8 cellular contexts compared by ENCODE assay signal in genomic region chr17:8188408-8188839, GRCh38. TPM values are rescaled to one million over a fixed set of nuclear protein-coding genes. Genes with fewer than 3 reads are reported as not detected.
DNase-seq lines count a peak whose midpoint lies in the region; ATAC-seq, FAIRE-seq and TF ChIP-seq lines count a peak whose summit lies in the region.

No MANE protein-coding gene starts in this region.

- DNase-seq in Right ventricle myocardium superior (peak; percentile 42), cardiac septum (ENCODE audit: low spot score) (no peak), HepG2 (ENCODE audit: low spot score) (no peak), upper lobe of right lung (peak; percentile 65), NCI-H1694 treated with DMSO at 0.1 percent for 48 hours (lab: John Stamatoyannopoulos, UW) (no peak), AG08396 (ENCODE audit: low spot score) (no peak)
- DNase-seq in stimulated activated CD4-positive, alpha-beta T cell treated with anti-CD3 and anti-CD28 coated beads, Interleukin-4, amount 100 ng/mL, for 4 hours = no peak

- TF ChIP-seq RAD21 in HepG2 (CRISPR knock-in tag; IDR thresholded peaks at IDR 0.05) = no peak

- no TSS peak for BruUV-seq in HepG2 (replicated peaks; lab: Mats Ljungman, UMichigan)

- no peaks in the 10 kb centered on the region for H3K9me3 ChIP-seq in HepG2 (ENCODE audit: low read length)
- H3K9me3 ChIP-seq in upper lobe of right lung = no peaks in the 10 kb centered on the region

- no peak overlapping the region for H2AFZ ChIP-seq in HepG2 (ENCODE audit: low read length)

- no peak for ATAC-seq in Right ventricle myocardium superior (ENCODE audit: poor library complexity)
- no peak for ATAC-seq in HepG2
- ATAC-seq in upper lobe of right lung = no peak

- H3K27me3 ChIP-seq in HepG2 (ENCODE audit: control insufficient read depth in 1 of 2, insufficient read depth in 2 of 2, low read length in 2 of 2) (no peaks in the 10 kb centered on the region; a peak in 1 of 5 replicates), upper lobe of right lung (no peaks in the 10 kb centered on the region)

- no peak for TF ChIP-seq POLR2A in HepG2 (IDR thresholded peaks at IDR 0.05; ENCODE audit: insufficient read depth in 1 of 2, low read depth in 2 of 2, low read length in 2 of 2)

- intact Hi-C loops in Right ventricle myocardium superior (cut with DNase I) (no loop called here), cardiac septum (cut with DNase I) (loop anchor here (5.0 kb wide), 1 partner anchor 51 kb away; no protein-coding TSS in a partner anchor), HepG2 (cut with micrococcal nuclease; ENCODE audit: unreplicated experiment) (loop anchor here (5.0 kb wide), 1 partner anchor 51 kb away; no protein-coding TSS in a partner anchor), upper lobe of right lung (cut with DNase I) (loop anchor here (5.0 kb wide), 1 partner anchor 66 kb away; the partner anchor contains the start of gene HES7)

- FAIRE-seq in HepG2 (lab: Jason Lieb, UNC) = no peak

- in situ Hi-C loops in HepG2 (cut with HindIII; ENCODE audit: extremely low pct_ligation_motif_present, low pct_unique_long_range_greater_than_20kb) = loop anchor here (5.0 to 10.0 kb wide), 2 partner anchors 34 to 64 kb away; partner anchors contain the start of gene HES7

- H3K27ac ChIP-seq in angular gyrus (ENCODE audit: low read depth, low read length) (peak overlapping the region; percentile 96), HepG2 (ENCODE audit: extremely low read length, insufficient read depth, low read length) (peak overlapping the region; percentile 64), upper lobe of right lung (peak overlapping the region; percentile 94)

- TF ChIP-seq CTCF in HepG2 (CRISPR knock-in tag; IDR thresholded peaks at IDR 0.05) (no peak), upper lobe of right lung (IDR thresholded peaks at IDR 0.05) (no peak)

- peak overlapping the region; percentile 79 for H3K9ac ChIP-seq in HepG2 (ENCODE audit: insufficient read depth, low read depth, low read length)

- POLR2A ChIA-PET in HepG2 (lab: Yijun Ruan, JAX) = interaction anchor here (0.6 to 9.9 kb wide), 9 partner anchors 13 to 247 kb away, joined by 3 to 160 read pairs (median 18); partner anchors contain the start of genes AURKB, CTC1, NDEL1 and PFAS

- H3K4me2 ChIP-seq in HepG2 (ENCODE audit: low read depth, low read length) = peak overlapping the region; percentile 98

- H3K36me3 ChIP-seq in HepG2 (replicated peaks in 1 of 2; ENCODE audit: control insufficient read depth in 1 of 2, insufficient read depth in 2 of 2, low read length in 2 of 2) (no peaks in the 10 kb centered on the region), upper lobe of right lung (no peaks in the 10 kb centered on the region)

- H3K4me1 ChIP-seq in HepG2 (ENCODE audit: insufficient read depth, low read length) (peaks cover 44% of the 10 kb centered on the region), upper lobe of right lung (peaks cover 39% of the 10 kb centered on the region)

- CTCF ChIA-PET in HepG2 (lab: Yijun Ruan, JAX; ENCODE audit: low intra/inter-chr PET ratio, low total read pairs) = no interaction called here

- H4K20me1 ChIP-seq in HepG2 (ENCODE audit: insufficient read depth, low read length) = peaks cover 6% of the 10 kb centered on the region

- TF ChIP-seq EP300 in HepG2 (IDR thresholded peaks at IDR 0.05; ENCODE audit: low read depth in 2 of 2, low read length in 2 of 2) = no peak
- no peak for TF ChIP-seq EP300 in HepG2 (CRISPR knock-in tag; IDR thresholded peaks at IDR 0.05; ENCODE audit: borderline replicate concordance)

- WGBS in HepG2 (ENCODE audit: low lambda C conversion rate) = 0% methylated on average over 4 of the region's 9 CpGs

- peaks cover 8% of the 10 kb centered on the region for H3K79me2 ChIP-seq in HepG2 (ENCODE audit: insufficient read depth, low read length)

- H3K4me3 ChIP-seq in HepG2 (replicated peaks in 1 of 3; ENCODE audit: insufficient read depth in 1 of 3, low read depth in 2 of 3, low read length in 3 of 3) (peak overlapping the region; percentile 74 to 92 (median 77)), upper lobe of right lung (peak overlapping the region; percentile 75)

RNA-seq across cellular contexts. Expression of gene BORCS6, which starts 1.6 kb away (rescaled TPM):
- total RNA-seq in Right ventricle myocardium superior = 8.5 TPM
- 6.8 TPM for total RNA-seq in cardiac septum
- 5.1 and 5.3 TPM in 2 replicates for total RNA-seq in HepG2 (2016; rRNA removed; fragmentation: Illumina TruSeq; extraction: Trizol)
- 1.3 and 1.4 TPM in 2 replicates for total RNA-seq in HepG2 (2016; cell fraction: cytosol; rRNA removed; fragmentation: Illumina TruSeq; extraction: Trizol; ENCODE audit: low read depth)
- 4.3 and 5.3 TPM in 2 replicates for total RNA-seq in HepG2 (2016; cell fraction: insoluble cytoplasmic fraction; rRNA removed; fragmentation: Illumina TruSeq; extraction: Trizol)
- 3.0 and 3.2 TPM in 2 replicates for total RNA-seq in HepG2 (2016; cell fraction: membrane; rRNA removed; fragmentation: Illumina TruSeq; extraction: Trizol)
- total RNA-seq in HepG2 (2016; cell fraction: nucleus; rRNA removed; fragmentation: Illumina TruSeq; extraction: Trizol) = 2.1 and 2.4 TPM in 2 replicates
- polyA plus RNA-seq in HepG2 (2011; rRNA removed) = 2.0 and 3.2 TPM in 2 replicates
- 3.3 and 3.8 TPM in 2 replicates for polyA plus RNA-seq in HepG2 (2011; cell fraction: cytosol; rRNA removed)
- 1.8 and 2.1 TPM in 2 replicates for polyA plus RNA-seq in HepG2 (2011; cell fraction: nucleus; rRNA removed)
- 2.9 and 3.6 TPM in 2 replicates for polyA plus RNA-seq in HepG2 (2012)
- 1.1 TPM in 2 replicates for polyA plus RNA-seq in HepG2 (2016; cell fraction: cytosol; fragmentation: Illumina TruSeq; extraction: Trizol; ENCODE audit: low read depth)
- polyA plus RNA-seq in HepG2 (2016; cell fraction: insoluble cytoplasmic fraction; fragmentation: Illumina TruSeq; extraction: Trizol; ENCODE audit: low read depth) = 4.1 and 5.6 TPM in 2 replicates
- polyA plus RNA-seq in HepG2 (2016; cell fraction: membrane; fragmentation: Illumina TruSeq; extraction: Trizol; ENCODE audit: low read depth) = 1.5 and 1.8 TPM in 2 replicates
- 2.6 and 2.8 TPM in 2 replicates for polyA plus RNA-seq in HepG2 (2016; cell fraction: nucleus; fragmentation: Illumina TruSeq; extraction: Trizol; ENCODE audit: insufficient read depth, low read depth)
- polyA minus RNA-seq in HepG2 (2011; rRNA and poly(A)+ RNA removed; ENCODE audit: low replicate concordance) = 6.1 and 8.3 TPM in 2 replicates
- 2.1 and 3.3 TPM in 2 replicates for polyA minus RNA-seq in HepG2 (2011; cell fraction: cytosol; rRNA and poly(A)+ RNA removed)
- 1.2 and 1.9 TPM in 2 replicates for polyA minus RNA-seq in HepG2 (2011; cell fraction: nucleus; rRNA and poly(A)+ RNA removed)
- 7.8 TPM for total RNA-seq in upper lobe of right lung

RNA-seq across cellular contexts. Expression of gene TMEM107, which starts 12.2 kb away (rescaled TPM):
- 7.1 TPM for total RNA-seq in Right ventricle myocardium superior
- 8.7 TPM for total RNA-seq in cardiac septum
- total RNA-seq in HepG2 (2016; rRNA removed; fragmentation: Illumina TruSeq; extraction: Trizol) = 3.8 and 15.3 TPM in 2 replicates
- 138 and 159 TPM in 2 replicates for total RNA-seq in HepG2 (2016; cell fraction: cytosol; rRNA removed; fragmentation: Illumina TruSeq; extraction: Trizol; ENCODE audit: low read depth)
- total RNA-seq in HepG2 (2016; cell fraction: insoluble cytoplasmic fraction; rRNA removed; fragmentation: Illumina TruSeq; extraction: Trizol) = 4.0 and 13.1 TPM in 2 replicates
- 25.0 and 29.6 TPM in 2 replicates for total RNA-seq in HepG2 (2016; cell fraction: membrane; rRNA removed; fragmentation: Illumina TruSeq; extraction: Trizol)
- 18.7 and 21.8 TPM in 2 replicates for total RNA-seq in HepG2 (2016; cell fraction: nucleus; rRNA removed; fragmentation: Illumina TruSeq; extraction: Trizol)
- polyA plus RNA-seq in HepG2 (2011; rRNA removed) = 4.5 and 7.2 TPM in 2 replicates
- 5.0 and 5.5 TPM in 2 replicates for polyA plus RNA-seq in HepG2 (2011; cell fraction: cytosol; rRNA removed)
- polyA plus RNA-seq in HepG2 (2011; cell fraction: nucleus; rRNA removed) = 3.9 and 4.3 TPM in 2 replicates
- polyA plus RNA-seq in HepG2 (2012) = 2.6 and 3.6 TPM in 2 replicates
- polyA plus RNA-seq in HepG2 (2016; cell fraction: cytosol; fragmentation: Illumina TruSeq; extraction: Trizol; ENCODE audit: low read depth) = 2.4 and 3.4 TPM in 2 replicates
- 3.4 and 3.5 TPM in 2 replicates for polyA plus RNA-seq in HepG2 (2016; cell fraction: insoluble cytoplasmic fraction; fragmentation: Illumina TruSeq; extraction: Trizol; ENCODE audit: low read depth)
- polyA plus RNA-seq in HepG2 (2016; cell fraction: membrane; fragmentation: Illumina TruSeq; extraction: Trizol; ENCODE audit: low read depth) = 2.1 and 3.3 TPM in 2 replicates
- polyA plus RNA-seq in HepG2 (2016; cell fraction: nucleus; fragmentation: Illumina TruSeq; extraction: Trizol; ENCODE audit: insufficient read depth, low read depth) = 4.5 and 4.6 TPM in 2 replicates
- polyA minus RNA-seq in HepG2 (2011; rRNA and poly(A)+ RNA removed; ENCODE audit: low replicate concordance) = 121 and 165 TPM in 2 replicates
- 34.2 and 36.5 TPM in 2 replicates for polyA minus RNA-seq in HepG2 (2011; cell fraction: cytosol; rRNA and poly(A)+ RNA removed)
- 79.1 and 96.4 TPM in 2 replicates for polyA minus RNA-seq in HepG2 (2011; cell fraction: nucleus; rRNA and poly(A)+ RNA removed)
- total RNA-seq in upper lobe of right lung = 9.3 TPM

RNA-seq across cellular contexts. Expression of gene AURKB, which starts 22.0 kb away (rescaled TPM):
- 0.56 TPM for total RNA-seq in Right ventricle myocardium superior
- 0.83 TPM for total RNA-seq in cardiac septum
- 67.7 and 75.3 TPM in 2 replicates for total RNA-seq in HepG2 (2016; rRNA removed; fragmentation: Illumina TruSeq; extraction: Trizol)
- total RNA-seq in HepG2 (2016; cell fraction: cytosol; rRNA removed; fragmentation: Illumina TruSeq; extraction: Trizol; ENCODE audit: low read depth) = 35.3 and 36.5 TPM in 2 replicates
- total RNA-seq in HepG2 (2016; cell fraction: insoluble cytoplasmic fraction; rRNA removed; fragmentation: Illumina TruSeq; extraction: Trizol) = 56.7 and 73.3 TPM in 2 replicates
- 32.1 and 37.8 TPM in 2 replicates for total RNA-seq in HepG2 (2016; cell fraction: membrane; rRNA removed; fragmentation: Illumina TruSeq; extraction: Trizol)
- total RNA-seq in HepG2 (2016; cell fraction: nucleus; rRNA removed; fragmentation: Illumina TruSeq; extraction: Trizol) = 41.9 and 49.2 TPM in 2 replicates
- polyA plus RNA-seq in HepG2 (2011; rRNA removed) = 21.8 and 29.5 TPM in 2 replicates
- 13.9 and 23.3 TPM in 2 replicates for polyA plus RNA-seq in HepG2 (2011; cell fraction: cytosol; rRNA removed)
- 85.7 and 130 TPM in 2 replicates for polyA plus RNA-seq in HepG2 (2011; cell fraction: nucleus; rRNA removed)
- polyA plus RNA-seq in HepG2 (2012) = 28.3 and 50.5 TPM in 2 replicates
- 34.3 and 37.3 TPM in 2 replicates for polyA plus RNA-seq in HepG2 (2016; cell fraction: cytosol; fragmentation: Illumina TruSeq; extraction: Trizol; ENCODE audit: low read depth)
- polyA plus RNA-seq in HepG2 (2016; cell fraction: insoluble cytoplasmic fraction; fragmentation: Illumina TruSeq; extraction: Trizol; ENCODE audit: low read depth) = 64.2 and 89.6 TPM in 2 replicates
- polyA plus RNA-seq in HepG2 (2016; cell fraction: membrane; fragmentation: Illumina TruSeq; extraction: Trizol; ENCODE audit: low read depth) = 33.8 and 35.0 TPM in 2 replicates
- polyA plus RNA-seq in HepG2 (2016; cell fraction: nucleus; fragmentation: Illumina TruSeq; extraction: Trizol; ENCODE audit: insufficient read depth, low read depth) = 113 and 123 TPM in 2 replicates
- polyA minus RNA-seq in HepG2 (2011; rRNA and poly(A)+ RNA removed; ENCODE audit: low replicate concordance) = 58.9 and 154 TPM in 2 replicates
- 9.3 and 12.4 TPM in 2 replicates for polyA minus RNA-seq in HepG2 (2011; cell fraction: cytosol; rRNA and poly(A)+ RNA removed)
- polyA minus RNA-seq in HepG2 (2011; cell fraction: nucleus; rRNA and poly(A)+ RNA removed) = 39.9 and 62.1 TPM in 2 replicates
- 1.4 TPM for total RNA-seq in upper lobe of right lung

RNA-seq across cellular contexts. Expression of gene VAMP2, which starts 25.7 kb away (rescaled TPM):
- total RNA-seq in Right ventricle myocardium superior = 54.8 TPM
- 63.9 TPM for total RNA-seq in cardiac septum
- 2.0 and 3.9 TPM in 2 replicates for total RNA-seq in HepG2 (2016; rRNA removed; fragmentation: Illumina TruSeq; extraction: Trizol)
- total RNA-seq in HepG2 (2016; cell fraction: cytosol; rRNA removed; fragmentation: Illumina TruSeq; extraction: Trizol; ENCODE audit: low read depth) = 4.1 and 5.2 TPM in 2 replicates
- total RNA-seq in HepG2 (2016; cell fraction: insoluble cytoplasmic fraction; rRNA removed; fragmentation: Illumina TruSeq; extraction: Trizol) = 1.9 and 3.4 TPM in 2 replicates
- 3.2 and 3.4 TPM in 2 replicates for total RNA-seq in HepG2 (2016; cell fraction: membrane; rRNA removed; fragmentation: Illumina TruSeq; extraction: Trizol)
- 6.5 and 7.1 TPM in 2 replicates for total RNA-seq in HepG2 (2016; cell fraction: nucleus; rRNA removed; fragmentation: Illumina TruSeq; extraction: Trizol)
- polyA plus RNA-seq in HepG2 (2011; rRNA removed) = 17.2 and 19.6 TPM in 2 replicates
- polyA plus RNA-seq in HepG2 (2011; cell fraction: cytosol; rRNA removed) = 10.1 and 13.2 TPM in 2 replicates
- polyA plus RNA-seq in HepG2 (2011; cell fraction: nucleus; rRNA removed) = 40.7 and 63.7 TPM in 2 replicates
- 29.0 and 34.1 TPM in 2 replicates for polyA plus RNA-seq in HepG2 (2012)
- 2.0 and 2.2 TPM in 2 replicates for polyA plus RNA-seq in HepG2 (2016; cell fraction: cytosol; fragmentation: Illumina TruSeq; extraction: Trizol; ENCODE audit: low read depth)
- 7.1 and 8.5 TPM in 2 replicates for polyA plus RNA-seq in HepG2 (2016; cell fraction: insoluble cytoplasmic fraction; fragmentation: Illumina TruSeq; extraction: Trizol; ENCODE audit: low read depth)
- 4.9 and 5.5 TPM in 2 replicates for polyA plus RNA-seq in HepG2 (2016; cell fraction: membrane; fragmentation: Illumina TruSeq; extraction: Trizol; ENCODE audit: low read depth)
- polyA plus RNA-seq in HepG2 (2016; cell fraction: nucleus; fragmentation: Illumina TruSeq; extraction: Trizol; ENCODE audit: insufficient read depth, low read depth) = 35.4 and 36.0 TPM in 2 replicates
- polyA minus RNA-seq in HepG2 (2011; rRNA and poly(A)+ RNA removed; ENCODE audit: low replicate concordance) = 6.8 and 7.6 TPM in 2 replicates
- polyA minus RNA-seq in HepG2 (2011; cell fraction: cytosol; rRNA and poly(A)+ RNA removed) = 3.4 and 6.6 TPM in 2 replicates
- 10.8 and 14.9 TPM in 2 replicates for polyA minus RNA-seq in HepG2 (2011; cell fraction: nucleus; rRNA and poly(A)+ RNA removed)
- total RNA-seq in upper lobe of right lung = 78.1 TPM

RNA-seq across cellular contexts. Expression of gene PER1, which starts 36.2 kb away (rescaled TPM):
- total RNA-seq in Right ventricle myocardium superior (124 TPM), cardiac septum (47.8 TPM), HepG2 (2016; rRNA removed; fragmentation: Illumina TruSeq; extraction: Trizol) (2.6 and 5.5 TPM in 2 replicates), upper lobe of right lung (350 TPM)
- 1.8 and 2.9 TPM in 2 replicates for total RNA-seq in HepG2 (2016; cell fraction: cytosol; rRNA removed; fragmentation: Illumina TruSeq; extraction: Trizol; ENCODE audit: low read depth)
- total RNA-seq in HepG2 (2016; cell fraction: insoluble cytoplasmic fraction; rRNA removed; fragmentation: Illumina TruSeq; extraction: Trizol) = 3.2 and 5.8 TPM in 2 replicates
- total RNA-seq in HepG2 (2016; cell fraction: membrane; rRNA removed; fragmentation: Illumina TruSeq; extraction: Trizol) = 1.4 and 1.9 TPM in 2 replicates
- total RNA-seq in HepG2 (2016; cell fraction: nucleus; rRNA removed; fragmentation: Illumina TruSeq; extraction: Trizol) = 4.1 and 4.3 TPM in 2 replicates
- 3.6 and 5.2 TPM in 2 replicates for polyA plus RNA-seq in HepG2 (2011; rRNA removed)
- polyA plus RNA-seq in HepG2 (2011; cell fraction: cytosol; rRNA removed) = 1.3 and 1.4 TPM in 2 replicates
- 32.0 and 32.6 TPM in 2 replicates for polyA plus RNA-seq in HepG2 (2011; cell fraction: nucleus; rRNA removed)
- 7.8 and 11.4 TPM in 2 replicates for polyA plus RNA-seq in HepG2 (2012)
- 0.38 and 0.70 TPM in 2 replicates for polyA plus RNA-seq in HepG2 (2016; cell fraction: cytosol; fragmentation: Illumina TruSeq; extraction: Trizol; ENCODE audit: low read depth)
- polyA plus RNA-seq in HepG2 (2016; cell fraction: insoluble cytoplasmic fraction; fragmentation: Illumina TruSeq; extraction: Trizol; ENCODE audit: low read depth) = 2.2 and 3.6 TPM in 2 replicates
- 0.49 and 0.90 TPM in 2 replicates for polyA plus RNA-seq in HepG2 (2016; cell fraction: membrane; fragmentation: Illumina TruSeq; extraction: Trizol; ENCODE audit: low read depth)
- 13.1 and 17.6 TPM in 2 replicates for polyA plus RNA-seq in HepG2 (2016; cell fraction: nucleus; fragmentation: Illumina TruSeq; extraction: Trizol; ENCODE audit: insufficient read depth, low read depth)
- 11.1 and 12.7 TPM in 2 replicates for polyA minus RNA-seq in HepG2 (2011; rRNA and poly(A)+ RNA removed; ENCODE audit: low replicate concordance)
- 3.8 and 6.2 TPM in 2 replicates for polyA minus RNA-seq in HepG2 (2011; cell fraction: cytosol; rRNA and poly(A)+ RNA removed)
- 10.4 and 10.7 TPM in 2 replicates for polyA minus RNA-seq in HepG2 (2011; cell fraction: nucleus; rRNA and poly(A)+ RNA removed)

Comparison
In these comparisons a context has a peak if more than half of its experiments do, and no peak if none do; other contexts are left out.
1. DNase-seq: peak in Right ventricle myocardium superior (single experiment) and upper lobe of right lung (single experiment); none in cardiac septum (single experiment), HepG2 (single experiment), stimulated activated CD4-positive, alpha-beta T cell treated with anti-CD3 and anti-CD28 coated beads, Interleukin-4, amount 100 ng/mL, for 4 hours (0 of 2), NCI-H1694 treated with DMSO at 0.1 percent for 48 hours (single experiment) and AG08396 (single experiment).
2. RNA of gene AURKB, which starts 22.0 kb away (total RNA-seq): 32.1 to 75.3 TPM in HepG2; 1.4 TPM in upper lobe of right lung (single experiment), 0.83 TPM in cardiac septum (single experiment) and 0.56 TPM in Right ventricle myocardium superior (single experiment); every median in the first group is over 10 times any median in the second.
3. Peak in every context shown above with its lines, with median percentiles within 50 percentile points of each other: H3K27ac ChIP-seq.